ENCODE assay signal across 8 cellular contexts in the genomic region with DNA sequence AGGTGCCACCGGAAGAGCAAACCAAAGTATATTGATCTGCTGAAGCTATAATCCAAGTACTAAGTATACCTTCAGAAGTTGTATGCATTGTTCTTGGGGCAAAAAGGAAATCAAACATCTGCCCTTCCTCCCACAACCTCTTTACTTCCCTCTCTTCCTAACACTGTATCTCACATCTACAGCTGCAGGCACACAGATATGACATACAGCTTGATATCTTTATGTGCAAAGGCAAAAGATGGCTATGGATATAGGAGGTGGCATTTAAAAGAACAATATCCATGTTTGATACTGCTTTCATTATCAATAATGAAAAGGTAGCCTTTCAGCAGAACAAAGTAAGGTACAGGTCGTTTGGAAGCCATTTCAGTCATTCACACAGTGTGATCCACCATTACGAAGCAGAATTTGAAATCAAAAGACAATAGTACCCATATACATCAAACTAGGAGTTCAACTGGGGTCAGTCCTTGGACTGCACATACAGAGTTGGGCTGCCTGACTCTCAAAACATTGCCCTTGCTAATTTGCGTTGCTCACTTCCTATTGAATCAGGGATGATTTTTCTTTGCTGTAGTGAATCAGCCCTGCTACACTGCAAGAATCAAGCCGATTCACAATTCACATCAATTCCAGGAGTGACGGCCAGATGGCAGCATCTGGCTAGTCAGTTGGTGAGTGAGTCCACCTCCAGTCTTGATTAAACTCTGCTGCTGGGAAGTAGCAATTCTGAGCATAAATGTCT. TPM values are rescaled to one million over a fixed set of nuclear protein-coding genes. Genes with fewer than 3 reads are reported as not detected.
A peak's percentile ranks its signal among the peaks of the same experiment; 100 is the strongest.
DNase-seq lines count a peak whose midpoint lies in the region; ATAC-seq and TF ChIP-seq lines count a peak whose summit lies in the region.

No MANE protein-coding gene starts in this region.

- H3K27me3 ChIP-seq in ascending aorta, result no peaks in the 10 kb centered on the region

- no peaks in the 10 kb centered on the region for H3K4me1 ChIP-seq in ascending aorta

- H3K36me3 ChIP-seq in ascending aorta, result peaks cover 0 to 30% of the 10 kb centered on the region in 2 donors

- H3K9me3 Mint-ChIP-seq in T-helper 2 cell treated with Interferon-gamma antibody and Interleukin-4, amounts not matched to agents 5 μg/mL and 100 μg/mL, for 36 hours, result no peaks in the 10 kb centered on the region

- DNase-seq in DMS79 treated with DMSO at 0.1 percent for 48 hours (lab: John Stamatoyannopoulos, UW), result peak; percentile 38
- DNase-seq in DMS79 (lab: John Stamatoyannopoulos, UW), result no peak
- peak; percentile 59 for DNase-seq in LoVo (ENCODE audit: low spot score)
- DNase-seq in T-helper 2 cell treated with Interferon-gamma antibody and Interleukin-4, amounts not matched to agents 5 μg/mL and 100 μg/mL, for 36 hours (ENCODE audit: low spot score), result peak; percentile 54
- DNase-seq in ascending aorta (ENCODE audit: low spot score in 2 of 2), result no peak
- DNase-seq in hypothalamus (lab: John Stamatoyannopoulos, UW), result peak in 46 of 51 donors; percentile 1 to 81 (median 42)
- peak; percentile 62 for DNase-seq in smooth muscle cell of the brain vasculature (ENCODE audit: low read depth, low spot score)

- no peak overlapping the region for H3K4me3 Mint-ChIP-seq in T-helper 2 cell treated with Interferon-gamma antibody and Interleukin-4, amounts not matched to agents 5 μg/mL and 100 μg/mL, for 36 hours

- peaks cover 2% of the 10 kb centered on the region for H3K27me3 Mint-ChIP-seq in T-helper 2 cell treated with Interferon-gamma antibody and Interleukin-4, amounts not matched to agents 5 μg/mL and 100 μg/mL, for 36 hours (ENCODE audit: low read depth)

- ATAC-seq in HG03521 (IDR thresholded peaks at IDR 0.05; ENCODE audit: unreplicated experiment), result no peak

- peaks cover 4% of the 10 kb centered on the region for H3K4me1 Mint-ChIP-seq in T-helper 2 cell treated with Interferon-gamma antibody and Interleukin-4, amounts not matched to agents 5 μg/mL and 100 μg/mL, for 36 hours (ENCODE audit: low read depth)

- no peaks in the 10 kb centered on the region for H3K36me3 Mint-ChIP-seq in T-helper 2 cell treated with Interferon-gamma antibody and Interleukin-4, amounts not matched to agents 5 μg/mL and 100 μg/mL, for 36 hours (ENCODE audit: low read depth)

- TF ChIP-seq CTCF in ascending aorta (IDR thresholded peaks at IDR 0.05), result peak; percentile 52 to 65 (median 55)

- H3K9me3 ChIP-seq in ascending aorta, result no peaks in the 10 kb centered on the region

- H3K27ac Mint-ChIP-seq in T-helper 2 cell treated with Interferon-gamma antibody and Interleukin-4, amounts not matched to agents 5 μg/mL and 100 μg/mL, for 36 hours, result no peak overlapping the region

- no peak overlapping the region for H3K4me3 ChIP-seq in ascending aorta

- intact Hi-C loops in ascending aorta (cut with DNase I), result loop anchor here (5.0 kb wide), 1 partner anchor 160 kb away; no protein-coding TSS in a partner anchor

- H3K27ac ChIP-seq in ascending aorta, result no peak overlapping the region

RNA-seq across cellular contexts. Expression of gene ANG, which starts 8.9 kb away (rescaled TPM):
- 4.2 TPM for total RNA-seq in ascending aorta

RNA-seq across cellular contexts. Expression of gene RNASE4, which starts 13.1 kb away (rescaled TPM):
- 23.2 TPM for total RNA-seq in ascending aorta

RNA-seq across cellular contexts. Expression of gene EDDM3A, which starts 48.2 kb away (rescaled TPM):
- total RNA-seq in ascending aorta, result not detected

RNA-seq across cellular contexts. Expression of gene OR6S1, which starts 56.0 kb away (rescaled TPM):
- not detected for total RNA-seq in ascending aorta

Comparison
In these comparisons a context has a peak if more than half of its experiments do, and no peak if none do; other contexts are left out.
1. DNase-seq: peak in DMS79 treated with DMSO at 0.1 percent for 48 hours (single experiment), LoVo (single experiment), T-helper 2 cell treated with Interferon-gamma antibody and Interleukin-4, amounts not matched to agents 5 μg/mL and 100 μg/mL, for 36 hours (single experiment), hypothalamus (46 of 51) and smooth muscle cell of the brain vasculature (single experiment); none in DMS79 (single experiment) and ascending aorta (0 of 2).